In genomic region chr1:15851251-15852035, GRCh38 we compare ENCODE assay signal across 9 cellular contexts. TPM values are rescaled to one million over a fixed set of nuclear protein-coding genes. Genes with fewer than 3 reads are reported as not detected.
DNase-seq lines count a peak whose midpoint lies in the region; ATAC-seq, FAIRE-seq and TF ChIP-seq lines count a peak whose summit lies in the region.
"Had no signal": no experiment of that assay in that cellular context is flagged by ENCODE, and none has a peak within 500 bp of the region (broad histone marks: within the 10 kb centered on the region; RNA-seq: fewer than 3 reads in every experiment).

No MANE protein-coding gene starts in this region.

- intact Hi-C loops in CD8-positive, alpha-beta T cell (cut with DNase I, micrococcal nuclease): no loop called here
- intact Hi-C loops in mammary epithelial cell (cut with micrococcal nuclease): loop anchor here (2.0 kb wide), 1 partner anchor 65 kb away; no protein-coding TSS in a partner anchor

- DNase-seq in CD8-positive, alpha-beta T cell: no peak
- DNase-seq in mammary epithelial cell (no peak), neural progenitor cell (ENCODE audit: low spot score) (peak; percentile 60), LoVo (ENCODE audit: low spot score) (no peak), EL (no peak), urothelium cell line (ENCODE audit: low spot score) (no peak)
- DNase-seq: SW 1271 had no signal

- peaks cover 15% of the 10 kb centered on the region for H3K36me3 Mint-ChIP-seq in CD8-positive, alpha-beta T cell
- H3K36me3 Mint-ChIP-seq in neural progenitor cell: peaks cover 5% of the 10 kb centered on the region

- no peak overlapping the region for H3K4me3 ChIP-seq in CD8-positive, alpha-beta T cell (ENCODE audit: low read depth, low read length)
- peak overlapping the region; percentile 93 for H3K4me3 ChIP-seq in Loucy (ENCODE audit: low read length, poor library complexity, severe bottlenecking)
- no peak overlapping the region for H3K4me3 ChIP-seq in mammary epithelial cell (replicated peaks in 1 of 3; ENCODE audit: insufficient read depth in 1 of 3, low read depth in 2 of 3, low read length in 3 of 3)
- peak overlapping the region; percentile 84 for H3K4me3 ChIP-seq in neural progenitor cell

- H3K4me3 Mint-ChIP-seq in CD8-positive, alpha-beta T cell: peak overlapping the region; percentile 1
- peak overlapping the region; percentile 99 for H3K4me3 Mint-ChIP-seq in neural progenitor cell

- H3K4me2 ChIP-seq in Loucy (ENCODE audit: low read depth, low read length, poor library complexity, severe bottlenecking): peak overlapping the region; percentile 97
- peak overlapping the region; percentile 80 for H3K4me2 ChIP-seq in mammary epithelial cell (ENCODE audit: insufficient read depth, low read depth, low read length)
- peak overlapping the region; percentile 82 for H3K4me2 ChIP-seq in neural progenitor cell

- H3F3A ChIP-seq in Loucy (ENCODE audit: low read depth) (0 out of 2 replicates have a peak, but pooled peaks cover 2% of the 10 kb centered on the region), neural progenitor cell (ENCODE audit: low read depth) (peaks cover 46% of the 10 kb centered on the region)

- POLR2A ChIA-PET in CD8-positive, alpha-beta T cell (lab: Charles Lee): interaction anchor here (0.6 to 8.7 kb wide), 2 partner anchors 16 to 36 kb away, joined by 3 to 235 read pairs; no protein-coding TSS in a partner anchor

- no TSS peak for BruUV-seq in mammary epithelial cell (replicated peaks; lab: Mats Ljungman, UMichigan)

- no peaks in the 10 kb centered on the region for H3K9me2 ChIP-seq in Loucy (replicated peaks; ENCODE audit: low read depth, low read length)

- TF ChIP-seq CTCF in CD8-positive, alpha-beta T cell (IDR thresholded peaks at IDR 0.05): no peak
- no peak for TF ChIP-seq CTCF in Loucy (conservative IDR thresholded peaks at IDR 0.05; ENCODE audit: low read length)
- TF ChIP-seq CTCF in mammary epithelial cell (conservative IDR thresholded peaks at IDR 0.05 in 1 of 2, IDR thresholded peaks at IDR 0.05 in 1 of 2; ENCODE audit: extremely low read depth in 1 of 2, insufficient read depth in 1 of 2, low read depth in 1 of 2, low read length in 2 of 2): no peak
- TF ChIP-seq CTCF in neural progenitor cell (IDR thresholded peaks at IDR 0.05): no peak

- H3K4me1 Mint-ChIP-seq in CD8-positive, alpha-beta T cell (ENCODE audit: low read depth): peaks cover 52% of the 10 kb centered on the region
- peaks cover 36% of the 10 kb centered on the region for H3K4me1 Mint-ChIP-seq in neural progenitor cell

- H3K27ac ChIP-seq in CD8-positive, alpha-beta T cell (ENCODE audit: low read depth, low read length): no peak overlapping the region
- H3K27ac ChIP-seq in mammary epithelial cell (ENCODE audit: insufficient read depth, low read depth, low read length) (peak overlapping the region; percentile 21), neural progenitor cell (peak overlapping the region; percentile 94)

- H4K20me1 ChIP-seq in Loucy (ENCODE audit: insufficient read depth, low read length, poor library complexity, severe bottlenecking) (peaks cover 52% of the 10 kb centered on the region), mammary epithelial cell (ENCODE audit: insufficient read depth, low read length) (no peaks in the 10 kb centered on the region), neural progenitor cell (ENCODE audit: low read depth) (peaks cover 17% of the 10 kb centered on the region)

- H3K27me3 Mint-ChIP-seq in CD8-positive, alpha-beta T cell (ENCODE audit: low read depth): no peaks in the 10 kb centered on the region
- H3K27me3 Mint-ChIP-seq in neural progenitor cell (ENCODE audit: insufficient read depth, low read depth): peaks cover 7% of the 10 kb centered on the region

- H3K79me2 ChIP-seq in Loucy (ENCODE audit: insufficient read depth, low read length): peaks cover 95% of the 10 kb centered on the region
- peaks cover 93% of the 10 kb centered on the region for H3K79me2 ChIP-seq in mammary epithelial cell (ENCODE audit: insufficient read depth, low read length)
- peaks cover 93% of the 10 kb centered on the region for H3K79me2 ChIP-seq in neural progenitor cell (ENCODE audit: low read depth)

- CTCF ChIA-PET in CD8-positive, alpha-beta T cell (lab: Charles Lee): interaction anchor here (0.6 to 1.8 kb wide), 2 partner anchors 36 to 121 kb away, joined by 3 to 9 read pairs; no protein-coding TSS in a partner anchor
- CTCF ChIA-PET in mammary epithelial cell (lab: Charles Lee; ENCODE audit: low non-redundant PET): interaction anchor here (0.5 kb wide), 1 partner anchor 22 kb away, joined by 3 read pairs; no protein-coding TSS in a partner anchor

- H3K9ac ChIP-seq in Loucy (ENCODE audit: low read depth, low read length, poor library complexity, severe bottlenecking): peak overlapping the region; percentile 97
- H3K9ac ChIP-seq in mammary epithelial cell (ENCODE audit: insufficient read depth, low read length): no peak overlapping the region
- H3K9ac ChIP-seq in neural progenitor cell: no peak overlapping the region

- WGBS in mammary epithelial cell (ENCODE audit: low coverage, missing lambda C conversion rate): 75% methylated on average over 16 of the region's 16 CpGs

- in situ Hi-C loops in mammary epithelial cell (cut with MboI; ENCODE audit: low sequenced_read_pairs in 2 of 2): no loop called here

- ATAC-seq in CD8-positive, alpha-beta T cell: no peak
- no peak for ATAC-seq in GM18498 (IDR thresholded peaks at IDR 0.05; ENCODE audit: unreplicated experiment)

- no peak for FAIRE-seq in urothelium cell line (lab: Jason Lieb, UNC)

- H3K36me3 ChIP-seq in CD8-positive, alpha-beta T cell (ENCODE audit: insufficient read depth, low read length): no peaks in the 10 kb centered on the region
- no peaks in the 10 kb centered on the region for H3K36me3 ChIP-seq in Loucy (ENCODE audit: insufficient read depth, low read length)
- H3K36me3 ChIP-seq in mammary epithelial cell (ENCODE audit: insufficient read depth, low read length): no peaks in the 10 kb centered on the region
- H3K36me3 ChIP-seq in neural progenitor cell: no peaks in the 10 kb centered on the region

- dilution Hi-C loops in mammary epithelial cell (cut with HindIII; ENCODE audit: low sequenced_read_pairs): no loop called here

- H3K9me3 Mint-ChIP-seq in CD8-positive, alpha-beta T cell: no peaks in the 10 kb centered on the region
- H3K9me3 Mint-ChIP-seq in neural progenitor cell: no peaks in the 10 kb centered on the region

- H3K9me3 ChIP-seq in CD8-positive, alpha-beta T cell (ENCODE audit: low read length): no peaks in the 10 kb centered on the region
- H3K9me3 ChIP-seq in Loucy (ENCODE audit: insufficient read depth, low read depth, low read length) (no peaks in the 10 kb centered on the region), mammary epithelial cell (replicated peaks; ENCODE audit: insufficient read depth, low read length) (no peaks in the 10 kb centered on the region), neural progenitor cell (ENCODE audit: low read depth) (no peaks in the 10 kb centered on the region)

- no peak overlapping the region for H3K27ac Mint-ChIP-seq in CD8-positive, alpha-beta T cell
- peak overlapping the region; percentile 87 for H3K27ac Mint-ChIP-seq in neural progenitor cell

- H3K27me3 ChIP-seq in CD8-positive, alpha-beta T cell (ENCODE audit: insufficient read depth, low read length): no peaks in the 10 kb centered on the region
- H3K27me3 ChIP-seq in Loucy (ENCODE audit: insufficient read depth, low read length, poor library complexity, severe bottlenecking): no peaks in the 10 kb centered on the region
- no peaks in the 10 kb centered on the region for H3K27me3 ChIP-seq in mammary epithelial cell (ENCODE audit: insufficient read depth, low read length)
- no peaks in the 10 kb centered on the region for H3K27me3 ChIP-seq in neural progenitor cell

- H3K4me1 ChIP-seq in CD8-positive, alpha-beta T cell (ENCODE audit: insufficient read depth, low read length): peaks cover 20% of the 10 kb centered on the region
- H3K4me1 ChIP-seq in Loucy (ENCODE audit: insufficient read depth, low read length, poor library complexity, severe bottlenecking): peaks cover 28% of the 10 kb centered on the region
- peaks cover 31% of the 10 kb centered on the region for H3K4me1 ChIP-seq in mammary epithelial cell (ENCODE audit: insufficient read depth, low read length)
- peaks cover 22% of the 10 kb centered on the region for H3K4me1 ChIP-seq in neural progenitor cell

- H2AFZ ChIP-seq in Loucy (ENCODE audit: low read length) (no peak overlapping the region), mammary epithelial cell (ENCODE audit: low read depth, low read length) (no peak overlapping the region), neural progenitor cell (replicated peaks) (no peak overlapping the region)

RNA-seq across cellular contexts. Expression of gene SPEN, which starts 3.9 kb away (rescaled TPM):
- 10 to 100 TPM; 85.9 to 87.3 TPM for total RNA-seq in CD8-positive, alpha-beta T cell
- total RNA-seq in mammary epithelial cell: 10 to 100 TPM; 32.3 to 48.1 TPM
- 6.5 TPM for polyA plus RNA-seq in mammary epithelial cell
- polyA minus RNA-seq in mammary epithelial cell: 37.1 TPM
- total RNA-seq in neural progenitor cell (ENCODE audit: low replicate concordance): 40.1 and 59.6 TPM in 2 replicates

RNA-seq across cellular contexts. Expression of gene UQCRHL, which starts 44.0 kb away (rescaled TPM):
- total RNA-seq in CD8-positive, alpha-beta T cell: under 1 TPM; 0.53 to 0.81 TPM
- total RNA-seq in mammary epithelial cell: 1 to 10 TPM; 1.2 to 1.3 TPM
- 1.9 TPM for polyA plus RNA-seq in mammary epithelial cell
- polyA minus RNA-seq in mammary epithelial cell: not detected
- total RNA-seq in neural progenitor cell (ENCODE audit: low replicate concordance): 2.8 and 4.8 TPM in 2 replicates

Comparison
In these comparisons a context has a peak if more than half of its experiments do, and no peak if none do; other contexts are left out.
1. H3K4me3 ChIP-seq: peak in Loucy (single experiment) and neural progenitor cell (single experiment); none in CD8-positive, alpha-beta T cell (single experiment) and mammary epithelial cell (0 of 3).
2. Peak in every context shown above with its lines, with median percentiles within 50 percentile points of each other: H3K4me2 ChIP-seq.